Comparison of ENCODE assay signal across 1 cellular context in genomic region chrX:7102119-7102518, GRCh38.
A peak's percentile ranks its signal among the peaks of the same experiment; 100 is the strongest.
TF ChIP-seq lines count a peak whose summit lies in the region.

No MANE protein-coding gene starts in this region.

TF ChIP-seq in GM12878, 131 proteins besides CTCF, POLR2A, EP300 and RAD21:
- TF ChIP-seq RUNX3 (IDR thresholded peaks at IDR 0.05; ENCODE audit: low read length) = peak; percentile 85
- peak; percentile 64; the same call in 1 of the 2 replicates for TF ChIP-seq ZNF24 (IDR thresholded peaks at IDR 0.05)
- no peak; a peak in 1 of 4 replicates for TF ChIP-seq IKZF2 (IDR thresholded peaks at IDR 0.05)
- peak; percentile 55; the same call in 1 of the 2 replicates for TF ChIP-seq ZNF384 (IDR thresholded peaks at IDR 0.05; ENCODE audit: borderline replicate concordance, low read depth, low read length)
- TF ChIP-seq GATAD2B (conservative IDR thresholded peaks at IDR 0.05; ENCODE audit: low read depth) = no peak
- no peak for TF ChIP-seq MTA2 (IDR thresholded peaks at IDR 0.05; ENCODE audit: low read depth)
- TF ChIP-seq NFIC (IDR thresholded peaks at IDR 0.05; ENCODE audit: low read depth, low read length) = peak; percentile 40; the same call in 1 of the 2 replicates
